In the genomic region with DNA sequence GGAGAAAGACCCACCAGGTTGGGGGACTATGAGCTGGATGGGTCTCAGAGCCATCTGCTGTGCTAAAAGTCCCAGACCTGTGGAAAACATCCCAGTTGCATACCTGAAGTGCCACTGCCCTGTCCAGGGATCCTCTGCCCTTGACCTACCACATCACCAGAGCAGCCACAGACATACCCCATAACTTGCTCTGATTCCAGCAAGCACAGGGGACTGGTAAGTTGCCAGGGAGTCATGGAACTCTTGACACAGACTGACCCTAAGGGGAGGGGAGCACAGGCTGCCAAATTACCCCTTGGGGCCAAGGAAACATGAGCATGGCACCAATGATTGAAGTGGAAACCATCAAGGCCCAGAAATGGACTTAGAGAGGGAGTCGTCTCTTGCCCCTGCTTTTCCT, we compare ENCODE assay signal across 32 cellular contexts.
"Had no signal": no experiment of that assay in that cellular context is flagged by ENCODE, and none has a peak within 500 bp of the region (broad histone marks: within the 10 kb centered on the region; RNA-seq: fewer than 3 reads in every experiment).

No MANE protein-coding gene starts in this region.

- H3K9me3 Mint-ChIP-seq: activated B cell treated with CpG ODN at 0.5 μM for 24 hours had no signal

- ATAC-seq: activated CD4-positive, CD25-positive, alpha-beta regulatory T cell treated with anti-CD3 and anti-CD28 coated beads, Interleukin-2, amount 50 U/mL, for 24 hours; activated CD8-positive, alpha-beta memory T cell treated with anti-CD3 and anti-CD28 coated beads, Interleukin-2, amount 10 ng/mL, durations not matched to agents 7 days and 5 days; activated CD8-positive, alpha-beta T cell treated with anti-CD3 and anti-CD28 coated beads, Interleukin-2, amount 10 ng/mL, durations not matched to agents 7 days and 5 days; activated naive CD4-positive, alpha-beta T cell treated with anti-CD3 and anti-CD28 coated beads, Interleukin-2, amount 50 U/mL, for 72 hours; activated T-cell treated with anti-CD3 and anti-CD28 coated beads, Interleukin-2, amount 50 U/mL, for 72 hours; effector memory CD8-positive, alpha-beta T cell; gastroesophageal sphincter; heart right ventricle; T-cell; T-helper 17 cell had no signal

- H3K4me1 ChIP-seq: ascending aorta, esophagus squamous epithelium, gastroesophageal sphincter, heart right ventricle had no signal

- H3K27ac Mint-ChIP-seq: activated B cell treated with CpG ODN at 0.5 μM for 24 hours; activated CD4-positive, alpha-beta memory T cell treated with anti-CD3 and anti-CD28 coated beads for 36 hours; activated CD8-positive, alpha-beta memory T cell treated with anti-CD3 and anti-CD28 coated beads, Interleukin-2, amount 10 ng/mL, durations not matched to agents 7 days and 5 days; activated CD8-positive, alpha-beta T cell treated with anti-CD3 and anti-CD28 coated beads, Interleukin-2, amount 10 ng/mL, durations not matched to agents 7 days and 5 days; activated naive CD4-positive, alpha-beta T cell treated with anti-CD3 and anti-CD28 coated beads, Interleukin-2, amount 10 ng/mL, durations not matched to agents 7 days and 5 days; activated naive CD4-positive, alpha-beta T cell treated with anti-CD3 and anti-CD28 coated beads, Interleukin-2, amount 50 U/mL, for 72 hours; activated naive CD8-positive, alpha-beta T cell treated with anti-CD3 and anti-CD28 coated beads, Interleukin-2, amount 10 ng/mL, durations not matched to agents 7 days and 5 days; activated T-cell treated with anti-CD3 and anti-CD28 coated beads, Interleukin-2, amount 50 U/mL, for 24 hours; activated T-cell treated with anti-CD3 and anti-CD28 coated beads, Interleukin-2, amount 50 U/mL, for 72 hours; effector memory CD8-positive, alpha-beta T cell; T-cell; T-helper 17 cell; T-helper 2 cell treated with Interferon-gamma antibody and Interleukin-4, amounts not matched to agents 5 μg/mL and 100 μg/mL, for 36 hours had no signal

- H3K9me3 ChIP-seq: ascending aorta, gastroesophageal sphincter had no signal

- H3K27ac ChIP-seq: ascending aorta, brain microvascular endothelial cell, epithelial cell of prostate, esophagus squamous epithelium, gastroesophageal sphincter, heart right ventricle, WERI-Rb-1 had no signal

- DNase-seq: activated B cell treated with CpG ODN at 0.5 μM for 24 hours; activated CD4-positive, alpha-beta memory T cell treated with anti-CD3 and anti-CD28 coated beads for 36 hours; activated CD4-positive, alpha-beta T cell treated with anti-CD3 and anti-CD28 coated beads for 48 hours; activated CD8-positive, alpha-beta memory T cell treated with anti-CD3 and anti-CD28 coated beads, Interleukin-2, amount 10 ng/mL, durations not matched to agents 7 days and 5 days; activated CD8-positive, alpha-beta memory T cell treated with anti-CD3 and anti-CD28 coated beads, Interleukin-2, amount 50 U/mL, for 48 hours; activated CD8-positive, alpha-beta T cell treated with anti-CD3 and anti-CD28 coated beads, Interleukin-2, amount 10 ng/mL, durations not matched to agents 7 days and 5 days; activated gamma-delta T cell; activated naive CD4-positive, alpha-beta T cell; activated naive CD4-positive, alpha-beta T cell treated with anti-CD3 and anti-CD28 coated beads, Interleukin-2, amount 10 ng/mL, durations not matched to agents 7 days and 5 days; activated naive CD8-positive, alpha-beta T cell treated with anti-CD3 and anti-CD28 coated beads, Interleukin-2, amount 10 ng/mL, durations not matched to agents 7 days and 5 days; activated T-cell treated with anti-CD3 and anti-CD28 coated beads for 4 hours; activated T-cell treated with anti-CD3 and anti-CD28 coated beads, Interleukin-2, amount 50 U/mL, for 24 hours; activated T-cell treated with anti-CD3 and anti-CD28 coated beads, Interleukin-2, amount 50 U/mL, for 72 hours; caudate nucleus; cortex of kidney; dermis blood vessel endothelial cell; effector CD4-positive, alpha-beta T cell; effector memory CD8-positive, alpha-beta T cell; esophagus squamous epithelium; foreskin melanocyte; heart right ventricle; T-cell; T-helper 17 cell; T1000; WERI-Rb-1 had no signal

- H3K27me3 ChIP-seq: ascending aorta, brain microvascular endothelial cell, esophagus squamous epithelium, gastroesophageal sphincter, heart right ventricle had no signal

- H3K4me3 ChIP-seq: ascending aorta, esophagus squamous epithelium, gastroesophageal sphincter, heart right ventricle had no signal

- H3K36me3 Mint-ChIP-seq: activated CD4-positive, alpha-beta memory T cell treated with anti-CD3 and anti-CD28 coated beads for 36 hours; activated CD8-positive, alpha-beta memory T cell treated with anti-CD3 and anti-CD28 coated beads, Interleukin-2, amount 10 ng/mL, durations not matched to agents 7 days and 5 days; activated naive CD4-positive, alpha-beta T cell treated with anti-CD3 and anti-CD28 coated beads, Interleukin-2, amount 10 ng/mL, durations not matched to agents 7 days and 5 days; activated naive CD4-positive, alpha-beta T cell treated with anti-CD3 and anti-CD28 coated beads, Interleukin-2, amount 50 U/mL, for 72 hours; activated naive CD8-positive, alpha-beta T cell treated with anti-CD3 and anti-CD28 coated beads, Interleukin-2, amount 10 ng/mL, durations not matched to agents 7 days and 5 days; T-cell had no signal

- H3K4me1 Mint-ChIP-seq: activated B cell treated with CpG ODN at 0.5 μM for 24 hours; activated CD8-positive, alpha-beta memory T cell treated with anti-CD3 and anti-CD28 coated beads, Interleukin-2, amount 10 ng/mL, durations not matched to agents 7 days and 5 days; activated naive CD4-positive, alpha-beta T cell treated with anti-CD3 and anti-CD28 coated beads, Interleukin-2, amount 10 ng/mL, durations not matched to agents 7 days and 5 days; activated naive CD8-positive, alpha-beta T cell treated with anti-CD3 and anti-CD28 coated beads, Interleukin-2, amount 10 ng/mL, durations not matched to agents 7 days and 5 days; T-cell; T-helper 17 cell had no signal

- H3K27me3 Mint-ChIP-seq: activated CD4-positive, alpha-beta memory T cell treated with anti-CD3 and anti-CD28 coated beads for 36 hours; activated CD8-positive, alpha-beta memory T cell treated with anti-CD3 and anti-CD28 coated beads, Interleukin-2, amount 10 ng/mL, durations not matched to agents 7 days and 5 days; activated naive CD4-positive, alpha-beta T cell treated with anti-CD3 and anti-CD28 coated beads, Interleukin-2, amount 10 ng/mL, durations not matched to agents 7 days and 5 days; activated naive CD8-positive, alpha-beta T cell treated with anti-CD3 and anti-CD28 coated beads, Interleukin-2, amount 10 ng/mL, durations not matched to agents 7 days and 5 days; activated T-cell treated with anti-CD3 and anti-CD28 coated beads, Interleukin-2, amount 50 U/mL, for 24 hours; effector memory CD8-positive, alpha-beta T cell; T-cell; T-helper 17 cell had no signal

- H3K4me3 Mint-ChIP-seq: activated B cell treated with CpG ODN at 0.5 μM for 24 hours; activated CD4-positive, alpha-beta memory T cell treated with anti-CD3 and anti-CD28 coated beads for 36 hours; activated CD8-positive, alpha-beta memory T cell treated with anti-CD3 and anti-CD28 coated beads, Interleukin-2, amount 10 ng/mL, durations not matched to agents 7 days and 5 days; activated CD8-positive, alpha-beta T cell treated with anti-CD3 and anti-CD28 coated beads, Interleukin-2, amount 10 ng/mL, durations not matched to agents 7 days and 5 days; activated naive CD4-positive, alpha-beta T cell treated with anti-CD3 and anti-CD28 coated beads, Interleukin-2, amount 10 ng/mL, durations not matched to agents 7 days and 5 days; activated naive CD8-positive, alpha-beta T cell treated with anti-CD3 and anti-CD28 coated beads, Interleukin-2, amount 10 ng/mL, durations not matched to agents 7 days and 5 days; activated T-cell treated with anti-CD3 and anti-CD28 coated beads, Interleukin-2, amount 50 U/mL, for 24 hours; activated T-cell treated with anti-CD3 and anti-CD28 coated beads, Interleukin-2, amount 50 U/mL, for 72 hours; effector memory CD8-positive, alpha-beta T cell; T-cell; T-helper 17 cell; T-helper 2 cell treated with Interferon-gamma antibody and Interleukin-4, amounts not matched to agents 5 μg/mL and 100 μg/mL, for 36 hours had no signal

- H3K36me3 ChIP-seq: ascending aorta, brain microvascular endothelial cell, esophagus squamous epithelium, gastroesophageal sphincter, heart right ventricle, WERI-Rb-1 had no signal
